In genomic region chr1:11979818-11980675, GRCh38 we compare ENCODE assay signal across 8 cellular contexts. TPM values are rescaled to one million over a fixed set of nuclear protein-coding genes. Genes with fewer than 3 reads are reported as not detected.
DNase-seq lines count a peak whose midpoint lies in the region; ATAC-seq and TF ChIP-seq lines count a peak whose summit lies in the region.

MFN2 (plus strand) TSS chr1:11980444; CDS start chr1:11989169, 8,725 bp downstream.

- TF ChIP-seq POLR2A in Peyer's patch (IDR thresholded peaks at IDR 0.05): peak; percentile 72 to 88

- H3K9me3 ChIP-seq in Peyer's patch (no peaks in the 10 kb centered on the region), muscle layer of duodenum (ENCODE audit: control insufficient read depth in 1 of 2, low read length in 2 of 2) (no peaks in the 10 kb centered on the region)

- H3K27ac ChIP-seq in KMS-11: peak within 1 kb of the TSS; percentile 61
- peak within 1 kb of the TSS; percentile 87 to 99 (median 93) for H3K27ac ChIP-seq in Peyer's patch
- H3K27ac ChIP-seq in muscle layer of duodenum (ENCODE audit: low read length): peak within 1 kb of the TSS; percentile 96

- DNase-seq in DMS53 treated with DMSO at 0.1 percent for 48 hours (lab: John Stamatoyannopoulos, UW; ENCODE audit: unreplicated experiment) (peak; percentile 97), Peyer's patch (peak; percentile 95 to 98 (median 98))
- peak; percentile 95 to 96 for DNase-seq in activated T-cell treated with anti-CD3 and anti-CD28 coated beads, Interleukin-2, amount 50 U/mL, for 48 hours
- DNase-seq in stimulated activated CD8-positive, alpha-beta memory T cell treated with anti-CD3 and anti-CD28 coated beads, Interleukin-7, amount 100 ng/mL, for 4 hours (ENCODE audit: low read depth in 2 of 2): peak; percentile 87 to 93

- H3K4me3 ChIP-seq in KMS-11 (IDR thresholded peaks at IDR 0.05; ENCODE audit: insufficient read depth, low read depth, low read length) (peak within 1 kb of the TSS; percentile 77), Peyer's patch (peak within 1 kb of the TSS; percentile 77 to 97 (median 79)), muscle layer of duodenum (ENCODE audit: low read depth in 1 of 2, low read length in 2 of 2) (peak within 1 kb of the TSS; percentile 88 to 96)

- peaks cover 43% of the 10 kb centered on the region for H3K79me2 ChIP-seq in KMS-11 (ENCODE audit: insufficient read depth, low read depth)

- peak within 1 kb of the TSS; percentile 92 for H3K4me2 ChIP-seq in KMS-11

- H3K27me3 ChIP-seq in KMS-11 (ENCODE audit: insufficient read depth, low read depth) (no peaks in the 10 kb centered on the region), Peyer's patch (no peaks in the 10 kb centered on the region), muscle layer of duodenum (ENCODE audit: low read depth, low read length) (no peaks in the 10 kb centered on the region)

- H3K36me3 ChIP-seq in KMS-11 (ENCODE audit: insufficient read depth) (no peaks in the 10 kb centered on the region), Peyer's patch (peaks cover 0 to 41% (median 0%) of the 10 kb centered on the region in 3 donors), muscle layer of duodenum (ENCODE audit: control insufficient read depth in 1 of 2, insufficient read depth in 2 of 2, low read length in 2 of 2) (peaks cover 27 to 35% of the 10 kb centered on the region in 2 donors)

- peak within 1 kb of the TSS; percentile 85 for H3K9ac ChIP-seq in KMS-11

- no peaks in the 10 kb centered on the region for H4K20me1 ChIP-seq in KMS-11 (ENCODE audit: insufficient read depth)

- ATAC-seq in GM21737 (IDR thresholded peaks at IDR 0.05; ENCODE audit: unreplicated experiment) (peak; percentile 84), esophagus mucosa (peak; percentile 90)

- H3K4me1 ChIP-seq in KMS-11 (ENCODE audit: low read depth, poor library complexity, severe bottlenecking): peaks cover 15% of the 10 kb centered on the region
- peaks cover 0 to 40% (median 11%) of the 10 kb centered on the region in 4 donors for H3K4me1 ChIP-seq in Peyer's patch
- peaks cover 18 to 44% of the 10 kb centered on the region in 2 donors for H3K4me1 ChIP-seq in muscle layer of duodenum (ENCODE audit: control insufficient read depth in 1 of 2, insufficient read depth in 2 of 2, low read length in 2 of 2)

- H2AFZ ChIP-seq in KMS-11 (ENCODE audit: low read depth): peak within 1 kb of the TSS; percentile 82

- TF ChIP-seq CTCF in KMS-11 (conservative IDR thresholded peaks at IDR 0.05; ENCODE audit: low read depth, low read length): no peak
- no peak for TF ChIP-seq CTCF in Peyer's patch (IDR thresholded peaks at IDR 0.05)

RNA-seq across cellular contexts. Expression of gene MFN2, which starts in this region (rescaled TPM):
- 100 to 1,000 TPM in 1 of 4 donors, 10 to 100 TPM in 3; 54.5 to 101 (median 94.9) TPM for total RNA-seq in Peyer's patch
- 96.5 TPM for total RNA-seq in esophagus mucosa

Comparison
In these comparisons a context has a peak if more than half of its experiments do, and no peak if none do; other contexts are left out.
1. Peak in every context shown above with its lines: DNase-seq, ATAC-seq, H3K4me3 ChIP-seq and H3K27ac ChIP-seq.